19 cellular contexts compared by ENCODE assay signal in genomic region chr2:223486741-223487140, GRCh38.
"Had no signal": no experiment of that assay in that cellular context is flagged by ENCODE, and none has a peak within 500 bp of the region (broad histone marks: within the 10 kb centered on the region; RNA-seq: fewer than 3 reads in every experiment).

No MANE protein-coding gene starts in this region.

- ATAC-seq: activated T-helper 17 cell treated with anti-CD3 and anti-CD28 coated beads, Interleukin-2, amount 50 U/mL, for 72 hours; left cardiac atrium; natural killer cell treated with Interleukin-12 subunit alpha and Interleukin-12 subunit beta and Interleukin-15 and Interleukin-18, amount 100 ng/mL, for 72 hours; sciatic nerve; stimulated activated naive B cell treated with anti-CD40 and anti-IgM and Interleukin-4, amounts not matched to agents 10 μg/mL and 1 μg/mL and 100 μg/mL, for 72 hours had no signal

- DNase-seq: activated CD4-positive, alpha-beta T cell treated with anti-CD3 and anti-CD28 coated beads for 1 hour; activated CD8-positive, alpha-beta memory T cell treated with anti-CD3 and anti-CD28 coated beads for 24 hours; activated CD8-positive, alpha-beta memory T cell treated with anti-CD3 and anti-CD28 coated beads, Interleukin-2, amount 50 U/mL, for 4 hours; activated T-cell treated with anti-CD3 and anti-CD28 coated beads, Interleukin-2, amount 50 U/mL, for 24 hours; amniotic stem cell; erythroblast; foreskin fibroblast; left cardiac atrium; pancreas; small intestine; stimulated activated CD4-positive, alpha-beta T cell treated with anti-CD3 and anti-CD28 coated beads, Interleukin-15, amount 100 ng/mL, for 24 hours; stimulated activated naive B cell treated with anti-CD40 and anti-IgM and Interleukin-4, amounts not matched to agents 10 μg/mL and 1 μg/mL and 100 μg/mL, for 72 hours; T-helper 1 cell; transverse colon had no signal

- FAIRE-seq: endometrium, pancreas, small intestine, urothelium cell line had no signal

- H3K4me3 ChIP-seq: pancreas, transverse colon had no signal
